Comparison of ENCODE assay signal across 1 cellular context in the genomic region with DNA sequence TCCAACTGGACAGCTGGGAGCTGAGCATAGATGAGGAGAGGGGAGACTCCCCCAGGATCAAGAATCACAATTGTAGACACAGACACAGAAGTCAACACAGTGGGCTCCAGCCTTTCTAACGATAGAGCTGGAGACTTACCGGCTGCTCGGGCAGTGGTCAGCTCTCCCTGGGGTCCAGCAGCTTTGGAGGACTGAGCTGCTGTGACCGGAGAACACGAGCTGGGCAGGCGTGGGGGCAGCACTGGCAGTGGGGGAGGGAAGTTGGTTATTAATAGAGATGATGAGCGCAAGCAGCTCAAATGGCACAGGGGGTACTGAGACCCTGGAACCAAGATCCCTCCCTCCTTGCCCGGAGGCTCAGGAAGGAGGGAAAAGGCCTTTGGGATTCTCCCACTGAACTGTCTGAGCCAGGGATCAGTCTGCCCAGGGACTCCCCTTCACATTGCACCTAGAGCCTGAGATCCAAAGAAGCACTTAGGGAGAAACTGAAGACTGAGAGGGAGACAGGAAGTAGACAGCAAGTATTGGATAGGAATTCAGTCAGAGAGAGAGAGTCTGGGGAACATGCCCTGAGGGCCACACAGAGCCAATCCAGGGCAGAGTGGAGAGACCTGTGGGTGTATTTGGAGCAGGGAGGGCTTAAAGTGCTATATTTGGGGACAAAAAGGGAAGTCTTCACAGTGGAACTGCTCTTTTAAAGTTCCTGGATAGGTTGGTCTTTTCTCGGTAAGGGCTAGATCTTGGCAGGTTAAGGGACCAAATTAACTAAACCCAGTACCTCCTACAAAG.
TF ChIP-seq lines count a peak whose summit lies in the region.

A gene with protein sequence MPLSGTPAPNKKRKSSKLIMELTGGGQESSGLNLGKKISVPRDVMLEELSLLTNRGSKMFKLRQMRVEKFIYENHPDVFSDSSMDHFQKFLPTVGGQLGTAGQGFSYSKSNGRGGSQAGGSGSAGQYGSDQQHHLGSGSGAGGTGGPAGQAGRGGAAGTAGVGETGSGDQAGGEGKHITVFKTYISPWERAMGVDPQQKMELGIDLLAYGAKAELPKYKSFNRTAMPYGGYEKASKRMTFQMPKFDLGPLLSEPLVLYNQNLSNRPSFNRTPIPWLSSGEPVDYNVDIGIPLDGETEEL (minus strand): TSS at position 203 of the 789 bp plus-strand sequence. CDS start 1,457 bp downstream, outside the sequence.

TF ChIP-seq in HepG2, 621 proteins besides CTCF, POLR2A, EP300 and RAD21 (continued from another document):
- TF ChIP-seq, protein P1, sequence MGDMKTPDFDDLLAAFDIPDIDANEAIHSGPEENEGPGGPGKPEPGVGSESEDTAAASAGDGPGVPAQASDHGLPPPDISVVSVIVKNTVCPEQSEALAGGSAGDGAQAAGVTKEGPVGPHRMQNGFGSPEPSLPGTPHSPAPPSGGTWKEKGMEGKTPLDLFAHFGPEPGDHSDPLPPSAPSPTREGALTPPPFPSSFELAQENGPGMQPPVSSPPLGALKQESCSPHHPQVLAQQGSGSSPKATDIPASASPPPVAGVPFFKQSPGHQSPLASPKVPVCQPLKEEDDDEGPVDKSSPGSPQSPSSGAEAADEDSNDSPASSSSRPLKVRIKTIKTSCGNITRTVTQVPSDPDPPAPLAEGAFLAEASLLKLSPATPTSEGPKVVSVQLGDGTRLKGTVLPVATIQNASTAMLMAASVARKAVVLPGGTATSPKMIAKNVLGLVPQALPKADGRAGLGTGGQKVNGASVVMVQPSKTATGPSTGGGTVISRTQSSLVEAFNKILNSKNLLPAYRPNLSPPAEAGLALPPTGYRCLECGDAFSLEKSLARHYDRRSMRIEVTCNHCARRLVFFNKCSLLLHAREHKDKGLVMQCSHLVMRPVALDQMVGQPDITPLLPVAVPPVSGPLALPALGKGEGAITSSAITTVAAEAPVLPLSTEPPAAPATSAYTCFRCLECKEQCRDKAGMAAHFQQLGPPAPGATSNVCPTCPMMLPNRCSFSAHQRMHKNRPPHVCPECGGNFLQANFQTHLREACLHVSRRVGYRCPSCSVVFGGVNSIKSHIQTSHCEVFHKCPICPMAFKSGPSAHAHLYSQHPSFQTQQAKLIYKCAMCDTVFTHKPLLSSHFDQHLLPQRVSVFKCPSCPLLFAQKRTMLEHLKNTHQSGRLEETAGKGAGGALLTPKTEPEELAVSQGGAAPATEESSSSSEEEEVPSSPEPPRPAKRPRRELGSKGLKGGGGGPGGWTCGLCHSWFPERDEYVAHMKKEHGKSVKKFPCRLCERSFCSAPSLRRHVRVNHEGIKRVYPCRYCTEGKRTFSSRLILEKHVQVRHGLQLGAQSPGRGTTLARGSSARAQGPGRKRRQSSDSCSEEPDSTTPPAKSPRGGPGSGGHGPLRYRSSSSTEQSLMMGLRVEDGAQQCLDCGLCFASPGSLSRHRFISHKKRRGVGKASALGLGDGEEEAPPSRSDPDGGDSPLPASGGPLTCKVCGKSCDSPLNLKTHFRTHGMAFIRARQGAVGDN (CRISPR knock-in tag; IDR thresholded peaks at IDR 0.05), result no peak
- TF ChIP-seq ZNF207 (IDR thresholded peaks at IDR 0.05; ENCODE audit: borderline replicate concordance) (no peak), ELF1 (CRISPR knock-in tag; IDR thresholded peaks at IDR 0.05) (no peak)
